ENCODE assay signal across 8 cellular contexts in genomic region chr13:49997935-49998334, GRCh38. TPM values are rescaled to one million over a fixed set of nuclear protein-coding genes. Genes with fewer than 3 reads are reported as not detected.
DNase-seq lines count a peak whose midpoint lies in the region; ATAC-seq, FAIRE-seq and TF ChIP-seq lines count a peak whose summit lies in the region.

No MANE protein-coding gene starts in this region.

- no peak for DNase-seq in activated CD8-positive, alpha-beta memory T cell treated with anti-CD3 and anti-CD28 coated beads, Interleukin-2, amount 10 ng/mL, durations not matched to agents 7 days and 5 days
- DNase-seq in activated CD8-positive, alpha-beta memory T cell treated with anti-CD3 and anti-CD28 coated beads, Interleukin-2, amount 50 U/mL, for 4 hours: no peak
- DNase-seq in kidney (no peak), NCI-H82 (lab: John Stamatoyannopoulos, UW) (no peak)

- CTCF ChIA-PET in activated CD8-positive, alpha-beta memory T cell treated with anti-CD3 and anti-CD28 coated beads, Interleukin-2, amount 10 ng/mL, durations not matched to agents 7 days and 5 days (lab: Charles Lee): interaction anchor here (0.6 to 3.3 kb wide), 28 partner anchors 8 to 1008 kb away, joined by 3 to 37 read pairs (median 5); partner anchors contain the start of genes KCNRG and SPRYD7

- no peak for FAIRE-seq in kidney (lab: Jason Lieb, UNC)

- H3K36me3 ChIP-seq in kidney (ENCODE audit: control insufficient read depth in 1 of 2, insufficient read depth in 2 of 2, low read length in 2 of 2): peaks cover 0 to 9% of the 10 kb centered on the region in 2 donors

- peaks cover 31% of the 10 kb centered on the region for H3K4me1 Mint-ChIP-seq in activated CD8-positive, alpha-beta memory T cell treated with anti-CD3 and anti-CD28 coated beads, Interleukin-2, amount 10 ng/mL, durations not matched to agents 7 days and 5 days
- H3K4me1 Mint-ChIP-seq in activated T-helper 17 cell treated with anti-CD3 and anti-CD28 coated beads, Interleukin-2, amount 50 U/mL, for 72 hours: peaks cover 15% of the 10 kb centered on the region

- peak overlapping the region; percentile 80 to 88 for H3K4me3 ChIP-seq in kidney (ENCODE audit: low read length in 2 of 2)

- peaks cover 11 to 23% of the 10 kb centered on the region in 2 donors for H3K4me1 ChIP-seq in kidney (ENCODE audit: control insufficient read depth in 1 of 2, insufficient read depth in 1 of 2, low read depth in 1 of 2, low read length in 2 of 2)

- H3K9me3 Mint-ChIP-seq in activated CD8-positive, alpha-beta memory T cell treated with anti-CD3 and anti-CD28 coated beads, Interleukin-2, amount 10 ng/mL, durations not matched to agents 7 days and 5 days (ENCODE audit: low read depth): no peaks in the 10 kb centered on the region
- no peaks in the 10 kb centered on the region for H3K9me3 Mint-ChIP-seq in activated T-helper 17 cell treated with anti-CD3 and anti-CD28 coated beads, Interleukin-2, amount 50 U/mL, for 72 hours

- peaks cover 28% of the 10 kb centered on the region for H3K36me3 Mint-ChIP-seq in activated CD8-positive, alpha-beta memory T cell treated with anti-CD3 and anti-CD28 coated beads, Interleukin-2, amount 10 ng/mL, durations not matched to agents 7 days and 5 days
- H3K36me3 Mint-ChIP-seq in activated T-helper 17 cell treated with anti-CD3 and anti-CD28 coated beads, Interleukin-2, amount 50 U/mL, for 72 hours (ENCODE audit: low read depth): peaks cover 59% of the 10 kb centered on the region

- intact Hi-C loops in kidney (cut with DNase I): no loop called here

- H3K27ac ChIP-seq in kidney (ENCODE audit: low read depth in 2 of 2, low read length in 2 of 2) (peak overlapping the region; percentile 98 to 99), temporal lobe (ENCODE audit: low read depth, low read length) (peak overlapping the region; percentile 93)

- no peaks in the 10 kb centered on the region for H3K27me3 Mint-ChIP-seq in activated CD8-positive, alpha-beta memory T cell treated with anti-CD3 and anti-CD28 coated beads, Interleukin-2, amount 10 ng/mL, durations not matched to agents 7 days and 5 days
- no peaks in the 10 kb centered on the region for H3K27me3 Mint-ChIP-seq in activated T-helper 17 cell treated with anti-CD3 and anti-CD28 coated beads, Interleukin-2, amount 50 U/mL, for 72 hours

- no peaks in the 10 kb centered on the region for H3K9me3 ChIP-seq in kidney (ENCODE audit: control insufficient read depth in 1 of 2, low read length in 2 of 2)

- no peak for ATAC-seq in activated CD8-positive, alpha-beta memory T cell treated with anti-CD3 and anti-CD28 coated beads, Interleukin-2, amount 10 ng/mL, durations not matched to agents 7 days and 5 days
- no peak for ATAC-seq in activated T-helper 17 cell treated with anti-CD3 and anti-CD28 coated beads, Interleukin-2, amount 50 U/mL, for 72 hours (replicated peaks)
- ATAC-seq in GM19023 (IDR thresholded peaks at IDR 0.05; ENCODE audit: unreplicated experiment): no peak
- ATAC-seq in HG03432 (IDR thresholded peaks at IDR 0.05; ENCODE audit: unreplicated experiment): no peak

- peak overlapping the region; percentile 81 to 89 for H3K9ac ChIP-seq in kidney (ENCODE audit: low read length in 2 of 2)

- peak overlapping the region; percentile 67 for H3K27ac Mint-ChIP-seq in activated CD8-positive, alpha-beta memory T cell treated with anti-CD3 and anti-CD28 coated beads, Interleukin-2, amount 10 ng/mL, durations not matched to agents 7 days and 5 days
- peak overlapping the region; percentile 84 for H3K27ac Mint-ChIP-seq in activated T-helper 17 cell treated with anti-CD3 and anti-CD28 coated beads, Interleukin-2, amount 50 U/mL, for 72 hours

- H3K4me3 Mint-ChIP-seq in activated CD8-positive, alpha-beta memory T cell treated with anti-CD3 and anti-CD28 coated beads, Interleukin-2, amount 10 ng/mL, durations not matched to agents 7 days and 5 days: peak overlapping the region; percentile 77
- peak overlapping the region; percentile 97 for H3K4me3 Mint-ChIP-seq in activated T-helper 17 cell treated with anti-CD3 and anti-CD28 coated beads, Interleukin-2, amount 50 U/mL, for 72 hours

- TF ChIP-seq CTCF in kidney (IDR thresholded peaks at IDR 0.05; ENCODE audit: borderline replicate concordance, extremely low read depth, insufficient read depth): no peak

RNA-seq across cellular contexts. Expression of gene TRIM13, which starts 1.1 kb away (rescaled TPM):
- 10 to 100 TPM; 10.3 to 11.8 TPM for total RNA-seq in activated CD8-positive, alpha-beta memory T cell treated with anti-CD3 and anti-CD28 coated beads, Interleukin-2, amount 10 ng/mL, durations not matched to agents 7 days and 5 days
- 10 to 100 TPM; 13.5 to 14.8 TPM for total RNA-seq in activated T-helper 17 cell treated with anti-CD3 and anti-CD28 coated beads, Interleukin-2, amount 50 U/mL, for 72 hours
- total RNA-seq in kidney (29.9 TPM), temporal lobe (84.1 TPM)
- 28.2 TPM for polyA plus RNA-seq in kidney (ENCODE audit: insufficient read depth, low read depth, low replicate concordance)

RNA-seq across cellular contexts. Expression of gene KCNRG, which starts 17.3 kb away (rescaled TPM):
- under 1 TPM in 1 of 2 experiments, not detected in 1; 0.21 TPM for total RNA-seq in activated CD8-positive, alpha-beta memory T cell treated with anti-CD3 and anti-CD28 coated beads, Interleukin-2, amount 10 ng/mL, durations not matched to agents 7 days and 5 days
- under 1 TPM; 0.19 to 0.45 TPM for total RNA-seq in activated T-helper 17 cell treated with anti-CD3 and anti-CD28 coated beads, Interleukin-2, amount 50 U/mL, for 72 hours
- total RNA-seq in kidney: 0.69 TPM
- polyA plus RNA-seq in kidney (ENCODE audit: insufficient read depth, low read depth, low replicate concordance): 0.34 TPM
- 11.8 TPM for total RNA-seq in temporal lobe
